ENCODE assay signal across 11 cellular contexts in the genomic region with DNA sequence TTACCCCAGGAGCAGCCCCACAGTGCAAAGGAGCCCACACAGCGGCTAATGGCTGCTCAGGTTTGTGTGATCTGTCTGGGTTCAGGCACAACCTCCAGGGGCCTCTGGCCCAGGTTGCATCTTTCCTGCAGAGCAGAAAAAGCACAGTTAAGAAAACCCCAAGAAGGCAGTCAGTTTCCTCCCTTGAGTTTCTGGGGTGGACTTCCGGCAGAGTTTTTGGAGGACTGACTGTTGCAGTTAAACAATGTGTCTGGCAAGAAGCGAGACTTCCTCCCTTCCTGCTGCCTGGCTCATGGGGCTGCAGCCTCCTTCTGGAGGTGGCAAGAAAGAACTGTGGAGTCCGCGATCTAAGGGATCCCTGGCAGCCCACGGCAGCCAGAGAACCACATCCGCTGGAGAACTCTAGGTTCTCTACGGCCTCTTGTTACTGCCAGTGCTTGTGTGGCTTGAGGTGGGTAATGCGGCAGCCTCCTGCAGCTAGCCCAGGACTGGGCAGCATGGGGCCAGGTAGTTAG.
A peak's percentile ranks its signal among the peaks of the same experiment; 100 is the strongest.
DNase-seq lines count a peak whose midpoint lies in the region; ATAC-seq and TF ChIP-seq lines count a peak whose summit lies in the region.
"Had no signal": no experiment of that assay in that cellular context is flagged by ENCODE, and none has a peak within 500 bp of the region (broad histone marks: within the 10 kb centered on the region; RNA-seq: fewer than 3 reads in every experiment).

No MANE protein-coding gene starts in this region.

- peak overlapping the region; percentile 57 for H3K4me3 Mint-ChIP-seq in activated CD4-positive, alpha-beta memory T cell treated with anti-CD3 and anti-CD28 coated beads for 36 hours

- POLR2A ChIA-PET in activated CD4-positive, alpha-beta memory T cell treated with anti-CD3 and anti-CD28 coated beads for 36 hours (lab: Charles Lee), result no interaction called here

- no peak overlapping the region for H3K9ac ChIP-seq in rectal smooth muscle tissue (ENCODE audit: low read length)

- no peaks in the 10 kb centered on the region for H3K9me3 ChIP-seq in prostate gland
- H3K9me3 ChIP-seq: Peyer's patch had no signal

- H3K36me3 ChIP-seq in rectal smooth muscle tissue (ENCODE audit: control insufficient read depth, insufficient read depth, low read length) (no peaks in the 10 kb centered on the region), prostate gland (no peaks in the 10 kb centered on the region)
- H3K36me3 ChIP-seq: cardiac muscle cell, Peyer's patch had no signal

- WGBS in prostate gland, result 76% methylated on average over 9 of the region's 9 CpGs

- H3K4me1 ChIP-seq in rectal smooth muscle tissue (ENCODE audit: control insufficient read depth, insufficient read depth, low read length) (no peaks in the 10 kb centered on the region), prostate gland (replicated peaks) (no peaks in the 10 kb centered on the region)
- H3K4me1 ChIP-seq: Peyer's patch had no signal

- no peak for TF ChIP-seq POLR2A in prostate gland (IDR thresholded peaks at IDR 0.05)

- intact Hi-C loops in activated CD4-positive, alpha-beta memory T cell treated with anti-CD3 and anti-CD28 coated beads for 36 hours (cut with micrococcal nuclease), result no loop called here
- intact Hi-C loops in prostate gland (cut with DNase I), result no loop called here

- H3K27me3 ChIP-seq in rectal smooth muscle tissue (ENCODE audit: control insufficient read depth, insufficient read depth, low read length) (no peaks in the 10 kb centered on the region), prostate gland (replicated peaks; ENCODE audit: insufficient read depth) (no peaks in the 10 kb centered on the region)
- H3K27me3 ChIP-seq: cardiac muscle cell, Peyer's patch had no signal

- H3K27ac Mint-ChIP-seq in activated CD4-positive, alpha-beta memory T cell treated with anti-CD3 and anti-CD28 coated beads for 36 hours, result peak overlapping the region; percentile 74

- peak; percentile 52 for ATAC-seq in GM18873 (IDR thresholded peaks at IDR 0.05; ENCODE audit: low FRiP score, unreplicated experiment)
- peak; percentile 58 for ATAC-seq in HG03064 (IDR thresholded peaks at IDR 0.05; ENCODE audit: low read depth, unreplicated experiment)
- ATAC-seq in omental fat pad (ENCODE audit: low FRiP score), result no peak

- TF ChIP-seq CTCF in omental fat pad (IDR thresholded peaks at IDR 0.05) (no peak), prostate gland (IDR thresholded peaks at IDR 0.05) (no peak)

- peaks cover 21% of the 10 kb centered on the region for H3K4me1 Mint-ChIP-seq in activated CD4-positive, alpha-beta memory T cell treated with anti-CD3 and anti-CD28 coated beads for 36 hours (ENCODE audit: low read depth)

- CTCF ChIA-PET in activated CD4-positive, alpha-beta memory T cell treated with anti-CD3 and anti-CD28 coated beads for 36 hours (lab: Charles Lee), result interaction anchor here (0.8 to 0.9 kb wide), 2 partner anchors 48 to 133 kb away, joined by 3 to 4 read pairs; no protein-coding TSS in a partner anchor

- no peaks in the 10 kb centered on the region for H3K27me3 Mint-ChIP-seq in activated CD4-positive, alpha-beta memory T cell treated with anti-CD3 and anti-CD28 coated beads for 36 hours

- peak overlapping the region; percentile 19 for H3K4me3 ChIP-seq in rectal smooth muscle tissue (ENCODE audit: low read length)
- no peak overlapping the region for H3K4me3 ChIP-seq in prostate gland
- H3K4me3 ChIP-seq: cardiac muscle cell, Peyer's patch had no signal

- H3K9me3 Mint-ChIP-seq in activated CD4-positive, alpha-beta memory T cell treated with anti-CD3 and anti-CD28 coated beads for 36 hours, result no peaks in the 10 kb centered on the region

- peak; percentile 52 for DNase-seq in activated CD4-positive, alpha-beta memory T cell treated with anti-CD3 and anti-CD28 coated beads for 36 hours
- DNase-seq in omental fat pad (ENCODE audit: low spot score), result no peak
- DNase-seq in prostate gland (ENCODE audit: low spot score), result no peak
- no peak for DNase-seq in NCI-H2196 (lab: John Stamatoyannopoulos, UW; ENCODE audit: unreplicated experiment)
- DNase-seq in NCI-H774 (lab: John Stamatoyannopoulos, UW), result no peak
- DNase-seq: kidney had no signal

- H3K27ac ChIP-seq in rectal smooth muscle tissue (ENCODE audit: low read depth, low read length) (no peak overlapping the region), prostate gland (no peak overlapping the region)
- H3K27ac ChIP-seq: cardiac muscle cell had no signal

- no peaks in the 10 kb centered on the region for H3K36me3 Mint-ChIP-seq in activated CD4-positive, alpha-beta memory T cell treated with anti-CD3 and anti-CD28 coated beads for 36 hours
